In genomic region chr13:44249439-44249838, GRCh38 we compare ENCODE assay signal across 11 cellular contexts.
DNase-seq lines count a peak whose midpoint lies in the region; ATAC-seq and TF ChIP-seq lines count a peak whose summit lies in the region.
"Had no signal": no experiment of that assay in that cellular context is flagged by ENCODE, and none has a peak within 500 bp of the region (broad histone marks: within the 10 kb centered on the region; RNA-seq: fewer than 3 reads in every experiment).

No MANE protein-coding gene starts in this region.

- H3K9me3 Mint-ChIP-seq in stimulated activated naive B cell treated with anti-CD40 and anti-IgM and Interleukin-4, amounts not matched to agents 10 μg/mL and 1 μg/mL and 100 μg/mL, for 72 hours: peaks cover 0 to 1% of the 10 kb centered on the region in 2 donors
- H3K9me3 Mint-ChIP-seq: dendritic cell treated with granulocyte-macrophage colony-stimulating factor and Interleukin-4, amounts not matched to agents 40 ng/mL and 50 ng/mL, for 4 days had no signal

- no peaks in the 10 kb centered on the region for H3K27me3 Mint-ChIP-seq in stimulated activated naive B cell treated with anti-CD40 and anti-IgM and Interleukin-4, amounts not matched to agents 10 μg/mL and 1 μg/mL and 100 μg/mL, for 72 hours

- TF ChIP-seq POLR2A in spleen (IDR thresholded peaks at IDR 0.05): no peak

- H3K36me3 Mint-ChIP-seq in stimulated activated naive B cell treated with anti-CD40 and anti-IgM and Interleukin-4, amounts not matched to agents 10 μg/mL and 1 μg/mL and 100 μg/mL, for 72 hours: no peaks in the 10 kb centered on the region

- H3K27ac Mint-ChIP-seq in stimulated activated naive B cell treated with anti-CD40 and anti-IgM and Interleukin-4, amounts not matched to agents 10 μg/mL and 1 μg/mL and 100 μg/mL, for 72 hours: no peak overlapping the region
- H3K27ac Mint-ChIP-seq: dendritic cell treated with granulocyte-macrophage colony-stimulating factor and Interleukin-4, amounts not matched to agents 40 ng/mL and 50 ng/mL, for 4 days; nephron progenitor cell had no signal

- intact Hi-C loops in Right ventricle myocardium superior (cut with DNase I): no loop called here
- intact Hi-C loops in spleen (cut with DNase I; ENCODE audit: low total_unique reads): no loop called here

- TF ChIP-seq CTCF in spleen (IDR thresholded peaks at IDR 0.05 in 8 of 11, conservative IDR thresholded peaks at IDR 0.05 in 3 of 11) (no peak), GM20000 (IDR thresholded peaks at IDR 0.05; ENCODE audit: extremely low read depth, missing control alignments) (no peak)

- no peaks in the 10 kb centered on the region for H3K4me1 ChIP-seq in spleen

- peak; percentile 88 for ATAC-seq in Right ventricle myocardium superior (ENCODE audit: poor library complexity)
- no peak for ATAC-seq in stimulated activated naive B cell treated with anti-CD40 and anti-IgM and Interleukin-4, amounts not matched to agents 10 μg/mL and 1 μg/mL and 100 μg/mL, for 72 hours (replicated peaks)

- no peak overlapping the region for H3K27ac ChIP-seq in spleen

- no peak overlapping the region for H3K4me3 ChIP-seq in skeletal muscle cell (ENCODE audit: low read depth, low read length)
- no peak overlapping the region for H3K4me3 ChIP-seq in spleen

- H3K4me1 Mint-ChIP-seq in stimulated activated naive B cell treated with anti-CD40 and anti-IgM and Interleukin-4, amounts not matched to agents 10 μg/mL and 1 μg/mL and 100 μg/mL, for 72 hours: no peaks in the 10 kb centered on the region

- no peaks in the 10 kb centered on the region for H3K9me3 ChIP-seq in spleen

- no peaks in the 10 kb centered on the region for H3K27me3 ChIP-seq in spleen (replicated peaks in 1 of 7)

- H3K4me3 Mint-ChIP-seq in stimulated activated naive B cell treated with anti-CD40 and anti-IgM and Interleukin-4, amounts not matched to agents 10 μg/mL and 1 μg/mL and 100 μg/mL, for 72 hours: no peak overlapping the region
- H3K4me3 Mint-ChIP-seq: dendritic cell treated with granulocyte-macrophage colony-stimulating factor and Interleukin-4, amounts not matched to agents 40 ng/mL and 50 ng/mL, for 4 days; nephron progenitor cell had no signal

- DNase-seq in EH (ENCODE audit: low read depth) (peak; percentile 81), amniotic epithelial cell (ENCODE audit: low read depth) (peak; percentile 78), Right ventricle myocardium superior (peak; percentile 86), skeletal muscle cell (ENCODE audit: low read depth) (peak; percentile 84), spleen (no peak), SHP77 treated with DMSO at 0.1 percent for 48 hours (lab: John Stamatoyannopoulos, UW) (no peak), GM20000 (ENCODE audit: low spot score) (no peak)
- no peak for DNase-seq in stimulated activated naive B cell treated with anti-CD40 and anti-IgM and Interleukin-4, amounts not matched to agents 10 μg/mL and 1 μg/mL and 100 μg/mL, for 72 hours
- DNase-seq: NCI-H524 treated with DMSO at 0.1 percent for 48 hours, nephron progenitor cell had no signal

- no peaks in the 10 kb centered on the region for H3K36me3 ChIP-seq in spleen

Comparison
In these comparisons a context has a peak if more than half of its experiments do, and no peak if none do; other contexts are left out.
1. DNase-seq: peak in EH (single experiment), amniotic epithelial cell (single experiment), Right ventricle myocardium superior (single experiment) and skeletal muscle cell (single experiment); none in spleen (single experiment), SHP77 treated with DMSO at 0.1 percent for 48 hours (single experiment), GM20000 (single experiment) and stimulated activated naive B cell treated with anti-CD40 and anti-IgM and Interleukin-4, amounts not matched to agents 10 μg/mL and 1 μg/mL and 100 μg/mL, for 72 hours (single experiment).